In the genomic region with DNA sequence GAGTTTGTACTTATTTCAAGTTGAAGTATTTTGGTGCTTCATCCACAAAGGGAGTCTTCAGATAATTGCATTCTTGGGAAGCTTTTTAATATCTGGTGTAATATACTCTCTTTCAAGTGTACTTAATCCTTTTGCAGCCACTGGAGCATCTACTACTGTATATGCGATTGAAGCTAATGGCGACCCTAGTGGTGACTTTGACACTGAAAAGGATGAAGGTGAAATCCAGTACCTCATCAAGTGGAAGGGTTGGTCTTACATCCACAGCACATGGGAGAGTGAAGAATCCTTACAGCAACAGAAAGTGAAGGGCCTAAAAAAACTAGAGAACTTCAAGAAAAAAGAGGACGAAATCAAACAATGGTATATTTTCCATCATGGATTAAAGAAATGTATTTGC, we compare ENCODE assay signal across 23 cellular contexts. TPM values are rescaled to one million over a fixed set of nuclear protein-coding genes. Genes with fewer than 3 reads are reported as not detected.
A peak's percentile ranks its signal among the peaks of the same experiment; 100 is the strongest.
DNase-seq lines count a peak whose midpoint lies in the region; ATAC-seq and TF ChIP-seq lines count a peak whose summit lies in the region.
"Had no signal": no experiment of that assay in that cellular context is flagged by ENCODE, and none has a peak within 500 bp of the region (broad histone marks: within the 10 kb centered on the region; RNA-seq: fewer than 3 reads in every experiment).

No MANE protein-coding gene starts in this region.

- no peak overlapping the region for H3K27ac ChIP-seq in CD4-positive, alpha-beta memory T cell (ENCODE audit: low read depth, low read length)
- H3K27ac ChIP-seq in naive thymus-derived CD4-positive, alpha-beta T cell (ENCODE audit: low read depth, low read length), result no peak overlapping the region
- H3K27ac ChIP-seq in adrenal gland, result no peak overlapping the region
- H3K27ac ChIP-seq: A549, foreskin keratinocyte, PC-9 had no signal

- H3K4me1 ChIP-seq in CD4-positive, alpha-beta memory T cell (ENCODE audit: insufficient read depth, low read length), result no peaks in the 10 kb centered on the region
- H3K4me1 ChIP-seq in naive thymus-derived CD4-positive, alpha-beta T cell (ENCODE audit: control insufficient read depth in 2 of 2, insufficient read depth in 2 of 2, low read length in 2 of 2), result no peaks in the 10 kb centered on the region
- no peaks in the 10 kb centered on the region for H3K4me1 ChIP-seq in adrenal gland (replicated peaks in 1 of 2)
- H3K4me1 ChIP-seq: A549, foreskin keratinocyte had no signal

- H3K27ac Mint-ChIP-seq in activated CD4-positive, alpha-beta T cell treated with anti-CD3 and anti-CD28 coated beads, Interleukin-2, amount 10 ng/mL, durations not matched to agents 24 days and 14 days, result peak overlapping the region; percentile 8
- H3K27ac Mint-ChIP-seq in CD4-positive, alpha-beta memory T cell, result peak overlapping the region in 4 of 7 donors; percentile 3 to 72 (median 18)
- peak overlapping the region; percentile 25 for H3K27ac Mint-ChIP-seq in activated T-helper 2 cell treated with anti-CD3 and anti-CD28 coated beads, Interferon-gamma antibody, Interleukin-2, Interleukin-4, amounts not matched to agents 10 μg/mL and 5 μg/mL and 100 μg/mL, durations not matched to agents 14 hours and 24 hours and 36 hours
- peak overlapping the region in 7 of 9 donors; percentile 2 to 87 (median 43) for H3K27ac Mint-ChIP-seq in naive thymus-derived CD4-positive, alpha-beta T cell
- H3K27ac Mint-ChIP-seq: activated B cell treated with CpG ODN at 0.5 μM for 24 hours had no signal

- peaks cover 27% of the 10 kb centered on the region for H3K9me3 Mint-ChIP-seq in activated CD4-positive, alpha-beta T cell treated with anti-CD3 and anti-CD28 coated beads, Interleukin-2, amount 10 ng/mL, durations not matched to agents 24 days and 14 days
- peaks cover 0 to 12% (median 8%) of the 10 kb centered on the region in 8 donors for H3K9me3 Mint-ChIP-seq in CD4-positive, alpha-beta memory T cell
- H3K9me3 Mint-ChIP-seq in activated T-helper 2 cell treated with anti-CD3 and anti-CD28 coated beads, Interferon-gamma antibody, Interleukin-2, Interleukin-4, amounts not matched to agents 10 μg/mL and 5 μg/mL and 100 μg/mL, durations not matched to agents 14 hours and 24 hours and 36 hours, result peaks cover 29% of the 10 kb centered on the region
- H3K9me3 Mint-ChIP-seq in naive thymus-derived CD4-positive, alpha-beta T cell, result peaks cover 6 to 25% (median 15%) of the 10 kb centered on the region in 11 donors

- H3K4me3 ChIP-seq in CD4-positive, alpha-beta memory T cell (ENCODE audit: low read length in 2 of 2), result no peak overlapping the region
- no peak overlapping the region for H3K4me3 ChIP-seq in naive thymus-derived CD4-positive, alpha-beta T cell (ENCODE audit: low read length)
- no peak overlapping the region for H3K4me3 ChIP-seq in adrenal gland
- H3K4me3 ChIP-seq: A549, GM12878, PC-9 had no signal

- no peaks in the 10 kb centered on the region for H3K27me3 Mint-ChIP-seq in activated CD4-positive, alpha-beta T cell treated with anti-CD3 and anti-CD28 coated beads, Interleukin-2, amount 10 ng/mL, durations not matched to agents 24 days and 14 days
- no peaks in the 10 kb centered on the region for H3K27me3 Mint-ChIP-seq in CD4-positive, alpha-beta memory T cell
- H3K27me3 Mint-ChIP-seq in activated T-helper 2 cell treated with anti-CD3 and anti-CD28 coated beads, Interferon-gamma antibody, Interleukin-2, Interleukin-4, amounts not matched to agents 10 μg/mL and 5 μg/mL and 100 μg/mL, durations not matched to agents 14 hours and 24 hours and 36 hours (ENCODE audit: low read depth), result no peaks in the 10 kb centered on the region
- no peaks in the 10 kb centered on the region for H3K27me3 Mint-ChIP-seq in naive thymus-derived CD4-positive, alpha-beta T cell
- H3K27me3 Mint-ChIP-seq: activated B cell treated with CpG ODN at 0.5 μM for 24 hours had no signal

- TF ChIP-seq CTCF in adrenal gland (IDR thresholded peaks at IDR 0.05), result no peak

- H3K27me3 ChIP-seq in CD4-positive, alpha-beta memory T cell (ENCODE audit: insufficient read depth, low read length), result no peaks in the 10 kb centered on the region
- no peaks in the 10 kb centered on the region for H3K27me3 ChIP-seq in naive thymus-derived CD4-positive, alpha-beta T cell (ENCODE audit: control insufficient read depth in 2 of 2, insufficient read depth in 2 of 2, low read length in 2 of 2)
- no peaks in the 10 kb centered on the region for H3K27me3 ChIP-seq in adrenal gland
- H3K27me3 ChIP-seq: foreskin keratinocyte had no signal

- ATAC-seq in naive thymus-derived CD4-positive, alpha-beta T cell, result no peak
- no peak for ATAC-seq in GM19351 (IDR thresholded peaks at IDR 0.05; ENCODE audit: unreplicated experiment)
- ATAC-seq: foreskin keratinocyte, GM12878 had no signal

- H3K36me3 Mint-ChIP-seq in activated CD4-positive, alpha-beta T cell treated with anti-CD3 and anti-CD28 coated beads, Interleukin-2, amount 10 ng/mL, durations not matched to agents 24 days and 14 days (ENCODE audit: low read depth), result peaks cover 88% of the 10 kb centered on the region
- peaks cover 82 to 87% of the 10 kb centered on the region in 2 donors for H3K36me3 Mint-ChIP-seq in CD4-positive, alpha-beta memory T cell
- H3K36me3 Mint-ChIP-seq in activated T-helper 2 cell treated with anti-CD3 and anti-CD28 coated beads, Interferon-gamma antibody, Interleukin-2, Interleukin-4, amounts not matched to agents 10 μg/mL and 5 μg/mL and 100 μg/mL, durations not matched to agents 14 hours and 24 hours and 36 hours (ENCODE audit: low read depth), result peaks cover 94% of the 10 kb centered on the region
- H3K36me3 Mint-ChIP-seq in naive thymus-derived CD4-positive, alpha-beta T cell, result peaks cover 46 to 79% (median 74%) of the 10 kb centered on the region in 5 donors

- H3K4me1 Mint-ChIP-seq in activated CD4-positive, alpha-beta T cell treated with anti-CD3 and anti-CD28 coated beads, Interleukin-2, amount 10 ng/mL, durations not matched to agents 24 days and 14 days, result peaks cover 20% of the 10 kb centered on the region
- peaks cover 10 to 15% (median 13%) of the 10 kb centered on the region in 4 donors for H3K4me1 Mint-ChIP-seq in CD4-positive, alpha-beta memory T cell
- H3K4me1 Mint-ChIP-seq in activated T-helper 2 cell treated with anti-CD3 and anti-CD28 coated beads, Interferon-gamma antibody, Interleukin-2, Interleukin-4, amounts not matched to agents 10 μg/mL and 5 μg/mL and 100 μg/mL, durations not matched to agents 14 hours and 24 hours and 36 hours (ENCODE audit: low read depth), result peaks cover 9% of the 10 kb centered on the region
- peaks cover 8 to 37% (median 22%) of the 10 kb centered on the region in 7 donors for H3K4me1 Mint-ChIP-seq in naive thymus-derived CD4-positive, alpha-beta T cell

- POLR2A ChIA-PET in CD4-positive, alpha-beta memory T cell (lab: Charles Lee; ENCODE audit: partially characterized antibody), result interaction anchor here (1.3 to 1.9 kb wide), 2 partner anchors 54 to 134 kb away, joined by 4 to 8 read pairs; no protein-coding TSS in a partner anchor
- POLR2A ChIA-PET in naive thymus-derived CD4-positive, alpha-beta T cell (lab: Charles Lee), result interaction anchor here (0.6 to 1.7 kb wide), 4 partner anchors 14 to 60 kb away, joined by 3 to 4 read pairs (median 3); no protein-coding TSS in a partner anchor

- intact Hi-C loops in activated CD4-positive, alpha-beta T cell treated with anti-CD3 and anti-CD28 coated beads, Interleukin-2, amount 10 ng/mL, durations not matched to agents 24 days and 14 days (cut with micrococcal nuclease), result loop anchor here (2.0 kb wide), 1 partner anchor 14 kb away; no protein-coding TSS in a partner anchor
- intact Hi-C loops in CD4-positive, alpha-beta memory T cell (cut with micrococcal nuclease), result loop anchor here (2.0 kb wide), 2 partner anchors 14 to 16 kb away; no protein-coding TSS in a partner anchor
- intact Hi-C loops in activated T-helper 2 cell treated with anti-CD3 and anti-CD28 coated beads, Interferon-gamma antibody, Interleukin-2, Interleukin-4, amounts not matched to agents 10 μg/mL and 5 μg/mL and 100 μg/mL, durations not matched to agents 14 hours and 24 hours and 36 hours (cut with micrococcal nuclease), result no loop called here
- intact Hi-C loops in naive thymus-derived CD4-positive, alpha-beta T cell (cut with micrococcal nuclease), result loop anchor here in 1 of 2 donors (2.0 to 5.0 kb wide), 2 partner anchors 14 to 35 kb away; no protein-coding TSS in a partner anchor
- intact Hi-C loops in adrenal gland (cut with DNase I), result loop anchor here in 1 of 2 donors (10.0 kb wide), 1 partner anchor 52 kb away; no protein-coding TSS in a partner anchor

- DNase-seq in activated CD4-positive, alpha-beta T cell treated with anti-CD3 and anti-CD28 coated beads, Interleukin-2, amount 10 ng/mL, durations not matched to agents 24 days and 14 days, result no peak
- DNase-seq in activated CD4-positive, alpha-beta T cell treated with anti-CD3 and anti-CD28 coated beads for 48 hours, result no peak
- no peak for DNase-seq in CD4-positive, alpha-beta memory T cell
- no peak for DNase-seq in activated T-helper 2 cell treated with anti-CD3 and anti-CD28 coated beads, Interferon-gamma antibody, Interleukin-2, Interleukin-4, amounts not matched to agents 10 μg/mL and 5 μg/mL and 100 μg/mL, durations not matched to agents 14 hours and 24 hours and 36 hours (ENCODE audit: low spot score)
- DNase-seq in naive thymus-derived CD4-positive, alpha-beta T cell, result no peak
- DNase-seq in adrenal gland (no peak), superior temporal gyrus (ENCODE audit: extremely low spot score) (no peak)
- DNase-seq: activated B cell treated with CpG ODN at 0.5 μM for 24 hours; activated gamma-delta T cell treated with Interleukin-2 at 50 U/mL for 16 hours; C1 segment of cervical spinal cord; DMS153; foreskin keratinocyte; H7; hypothalamus; kidney; mammary epithelial cell; NCI-H1417 treated with DMSO at 0.1 percent for 48 hours; NCI-H748 treated with DMSO at 0.1 percent for 48 hours; PC-9; stimulated activated CD4-positive, alpha-beta T cell treated with anti-CD3 and anti-CD28 coated beads, Interleukin-2, amount 100 ng/mL, for 24 hours had no signal

- no peak for TF ChIP-seq POLR2A in adrenal gland (IDR thresholded peaks at IDR 0.05)

- H3K4me3 Mint-ChIP-seq in activated CD4-positive, alpha-beta T cell treated with anti-CD3 and anti-CD28 coated beads, Interleukin-2, amount 10 ng/mL, durations not matched to agents 24 days and 14 days, result no peak overlapping the region
- H3K4me3 Mint-ChIP-seq in CD4-positive, alpha-beta memory T cell, result no peak overlapping the region
- H3K4me3 Mint-ChIP-seq in activated T-helper 2 cell treated with anti-CD3 and anti-CD28 coated beads, Interferon-gamma antibody, Interleukin-2, Interleukin-4, amounts not matched to agents 10 μg/mL and 5 μg/mL and 100 μg/mL, durations not matched to agents 14 hours and 24 hours and 36 hours (ENCODE audit: low read depth), result no peak overlapping the region
- no peak overlapping the region for H3K4me3 Mint-ChIP-seq in naive thymus-derived CD4-positive, alpha-beta T cell
- H3K4me3 Mint-ChIP-seq: activated B cell treated with CpG ODN at 0.5 μM for 24 hours had no signal

- peaks cover 84% of the 10 kb centered on the region for H3K36me3 ChIP-seq in CD4-positive, alpha-beta memory T cell (ENCODE audit: insufficient read depth, low read length)
- H3K36me3 ChIP-seq in naive thymus-derived CD4-positive, alpha-beta T cell (ENCODE audit: control insufficient read depth in 2 of 3, insufficient read depth in 3 of 3, low read length in 3 of 3), result peaks cover 61 to 95% (median 79%) of the 10 kb centered on the region in 3 experiments
- H3K36me3 ChIP-seq in adrenal gland (replicated peaks in 1 of 2), result peaks cover 0 to 95% of the 10 kb centered on the region in 2 donors

- CTCF ChIA-PET in CD4-positive, alpha-beta memory T cell (lab: Charles Lee; ENCODE audit: partially characterized antibody), result interaction anchor here (1.1 to 3.7 kb wide), 4 partner anchors 10 to 146 kb away, joined by 3 to 20 read pairs (median 4); no protein-coding TSS in a partner anchor
- CTCF ChIA-PET in naive thymus-derived CD4-positive, alpha-beta T cell (lab: Charles Lee), result interaction anchor here (1.2 to 1.4 kb wide), 2 partner anchors 13 to 146 kb away, joined by 5 read pairs; no protein-coding TSS in a partner anchor

- no peaks in the 10 kb centered on the region for H3K9me3 ChIP-seq in CD4-positive, alpha-beta memory T cell (ENCODE audit: control insufficient read depth in 1 of 2, low read length in 2 of 2)
- H3K9me3 ChIP-seq in naive thymus-derived CD4-positive, alpha-beta T cell (ENCODE audit: control insufficient read depth in 2 of 3, low read length in 3 of 3), result peaks cover 0 to 6% (median 0%) of the 10 kb centered on the region in 3 experiments
- H3K9me3 ChIP-seq in adrenal gland (replicated peaks in 1 of 3), result no peaks in the 10 kb centered on the region

- WGBS in adrenal gland, 4 donors, result 92 to 99% (median 95%) methylated on average over 3 of the region's 3 CpGs

RNA-seq across cellular contexts. Expression of a gene that starts 42.6 kb away (rescaled TPM):
- 105 and 111 TPM in 2 replicates for total RNA-seq in activated CD4-positive, alpha-beta T cell treated with anti-CD3 and anti-CD28 coated beads, Interleukin-2, amount 10 ng/mL, durations not matched to agents 24 days and 14 days
- 100 to 1,000 TPM; 340 to 351 TPM for total RNA-seq in CD4-positive, alpha-beta memory T cell
- 100 to 1,000 TPM in 1 of 2 donors, 10 to 100 TPM in 1; 28.4 to 108 TPM for polyA plus RNA-seq in CD4-positive, alpha-beta memory T cell
- total RNA-seq in activated T-helper 2 cell treated with anti-CD3 and anti-CD28 coated beads, Interferon-gamma antibody, Interleukin-2, Interleukin-4, amounts not matched to agents 10 μg/mL and 5 μg/mL and 100 μg/mL, durations not matched to agents 14 hours and 24 hours and 36 hours, result 105 and 111 TPM in 2 replicates
- total RNA-seq in naive thymus-derived CD4-positive, alpha-beta T cell, result 100 to 1,000 TPM; 144 to 492 (median 393) TPM
- polyA plus RNA-seq in naive thymus-derived CD4-positive, alpha-beta T cell, result 100 to 1,000 TPM in 1 of 2 donors, 10 to 100 TPM in 1; 70.0 to 103 TPM
- total RNA-seq in adrenal gland, result 100 to 1,000 TPM in 2 of 8 donors, 10 to 100 TPM in 6; 41.3 to 115 (median 83.1) TPM
- polyA plus RNA-seq in adrenal gland, result 10 to 100 TPM; 40.1 to 60.2 (median 50.3) TPM
